ENCODE assay signal across 8 cellular contexts in the genomic region with DNA sequence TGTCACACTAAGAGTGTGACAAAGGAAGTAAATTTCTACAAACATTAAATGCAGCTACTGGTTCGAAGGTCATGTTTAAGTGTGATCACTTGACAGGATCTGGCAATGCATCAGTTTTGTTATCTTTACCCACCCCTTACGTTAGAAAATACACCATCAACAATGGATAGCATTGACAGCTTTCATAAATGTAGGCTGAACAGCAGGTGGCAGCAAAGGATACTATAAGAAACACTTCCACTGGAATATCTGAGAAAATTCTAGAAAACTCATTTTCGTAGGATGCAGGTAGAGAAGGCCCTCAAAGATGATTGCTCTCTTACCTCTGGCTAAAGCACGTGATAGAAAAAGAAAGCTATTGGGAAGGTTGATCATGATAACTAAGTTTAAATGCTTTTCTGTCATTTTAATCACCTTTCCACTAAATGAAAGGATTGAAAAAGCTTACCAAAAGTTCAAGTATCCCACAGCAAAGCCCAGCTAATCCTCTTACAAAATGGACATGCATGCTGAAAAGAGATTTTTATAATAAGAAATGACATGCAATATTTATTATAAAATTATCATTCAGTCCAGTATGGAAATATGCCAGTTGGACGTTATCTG.
DNase-seq lines count a peak whose midpoint lies in the region; ATAC-seq and TF ChIP-seq lines count a peak whose summit lies in the region.

No MANE protein-coding gene starts in this region.

- no peak overlapping the region for H2BK15ac ChIP-seq in IMR-90 (ENCODE audit: low read depth, low read length)

- no peak overlapping the region for H4K8ac ChIP-seq in IMR-90 (ENCODE audit: low read depth in 2 of 2, low read length in 2 of 2)

- dilution Hi-C loops in IMR-90 (cut with HindIII; ENCODE audit: low sequenced_read_pairs, unreplicated experiment), result no loop called here

- DNase-seq in ELR (ENCODE audit: low read depth) (peak; percentile 57), IMR-90 (peak; percentile 30), RWPE2 (ENCODE audit: low spot score) (no peak), foreskin fibroblast (peak in 1 of 2 donors; percentile 64), spleen (no peak)

- no peaks in the 10 kb centered on the region for H3K9me1 ChIP-seq in IMR-90 (ENCODE audit: insufficient read depth, low read length)

- peak; percentile 54 for TF ChIP-seq RAD21 in IMR-90 (IDR thresholded peaks at IDR 0.05; ENCODE audit: low read length)

- no peak overlapping the region for H3K9ac ChIP-seq in IMR-90 (ENCODE audit: low read depth, low read length)

- POLR2A ChIA-PET in IMR-90 (lab: Charles Lee; ENCODE audit: unreplicated experiment), result no interaction called here

- no peak overlapping the region for H3K14ac ChIP-seq in IMR-90 (replicated peaks; ENCODE audit: low read depth, low read length)

- H3K27ac ChIP-seq in 22Rv1 (no peak overlapping the region), IMR-90 (ENCODE audit: insufficient read depth, low read length) (no peak overlapping the region), RWPE2 (ENCODE audit: poor library complexity, severe bottlenecking) (no peak overlapping the region), spleen (no peak overlapping the region)

- no peaks in the 10 kb centered on the region for H3K79me1 ChIP-seq in IMR-90 (ENCODE audit: low read depth in 1 of 2, low read length in 2 of 2)

- H3K27me3 ChIP-seq in IMR-90 (ENCODE audit: control insufficient read depth, insufficient read depth, low read length) (peaks cover 10% of the 10 kb centered on the region), RWPE2 (ENCODE audit: insufficient read depth, poor library complexity, severe bottlenecking) (peaks cover 26% of the 10 kb centered on the region), spleen (replicated peaks in 1 of 7) (peaks cover 0 to 77% (median 24%) of the 10 kb centered on the region in 7 donors)

- H3K18ac ChIP-seq in IMR-90 (ENCODE audit: low read depth, low read length), result no peak overlapping the region

- no peak for TF ChIP-seq POLR2A in IMR-90 (IDR thresholded peaks at IDR 0.05; ENCODE audit: low read depth, low read length)
- TF ChIP-seq POLR2A in spleen (IDR thresholded peaks at IDR 0.05), result no peak

- H3K9me3 ChIP-seq in IMR-90 (ENCODE audit: control insufficient read depth, insufficient read depth, low read length) (no peaks in the 10 kb centered on the region), RWPE2 (ENCODE audit: severe bottlenecking) (no peaks in the 10 kb centered on the region), spleen (no peaks in the 10 kb centered on the region)

- no peak overlapping the region for H3K23ac ChIP-seq in IMR-90 (ENCODE audit: low read depth, low read length)

- H3K36me3 ChIP-seq in IMR-90 (ENCODE audit: control insufficient read depth, insufficient read depth, low read length) (no peaks in the 10 kb centered on the region), RWPE2 (ENCODE audit: low read depth) (no peaks in the 10 kb centered on the region), spleen (no peaks in the 10 kb centered on the region)

- no TSS peak for BruUV-seq in IMR-90 (replicated peaks; lab: Mats Ljungman, UMichigan)

- H3K4me3 ChIP-seq in IMR-90 (ENCODE audit: insufficient read depth, low read depth, low read length), result no peak overlapping the region
- H3K4me3 ChIP-seq in RWPE2 (ENCODE audit: severe bottlenecking), result no peak overlapping the region
- H3K4me3 ChIP-seq in foreskin fibroblast (ENCODE audit: low read depth in 1 of 2, low read length in 2 of 2), result no peak overlapping the region
- no peak overlapping the region for H3K4me3 ChIP-seq in spleen

- no peak overlapping the region for H4K5ac ChIP-seq in IMR-90 (ENCODE audit: low read depth, low read length)

- no peaks in the 10 kb centered on the region for H4K20me1 ChIP-seq in IMR-90 (ENCODE audit: insufficient read depth, low read length)

- H2AK5ac ChIP-seq in IMR-90 (ENCODE audit: low read depth, low read length), result no peak overlapping the region

- WGBS in IMR-90 (ENCODE audit: extremely low coverage in 2 of 2, insufficient read length in 1 of 2), 2 experiments, result no CpG with 5 or more reads among the region's 5 CpGs
- WGBS in spleen, 5 donors, result 32 to 37% (median 34%) methylated on average over 5 of the region's 5 CpGs

- ATAC-seq in IMR-90 (ENCODE audit: low read depth) (peak; percentile 59), RWPE2 (ENCODE audit: low read depth) (0 out of 3 replicates have a peak, but pooled peaks have one; percentile 26), GM21576 (IDR thresholded peaks at IDR 0.05; ENCODE audit: unreplicated experiment) (no peak), GM19328 (IDR thresholded peaks at IDR 0.05; ENCODE audit: unreplicated experiment) (no peak)

- H2BK20ac ChIP-seq in IMR-90 (ENCODE audit: low read depth, low read length), result no peak overlapping the region

- in situ Hi-C loops in IMR-90 (cut with MboI; ENCODE audit: low sequenced_read_pairs), result loop anchor here (10.0 to 25.0 kb wide), 4 partner anchors 1046 to 1953 kb away; no protein-coding TSS in a partner anchor

- H2BK120ac ChIP-seq in IMR-90 (ENCODE audit: low read depth, low read length), result no peak overlapping the region

- H3K4me1 ChIP-seq in IMR-90 (ENCODE audit: control insufficient read depth, insufficient read depth, low read length) (no peaks in the 10 kb centered on the region), RWPE2 (ENCODE audit: insufficient read depth, poor library complexity, severe bottlenecking) (no peaks in the 10 kb centered on the region), spleen (peaks cover 5 to 19% (median 11%) of the 10 kb centered on the region in 6 donors)

- CTCF ChIA-PET in IMR-90 (lab: Yijun Ruan, JAX), result interaction anchor here (0.7 to 1.2 kb wide), 6 partner anchors 1010 to 1700 kb away, joined by 3 to 4 read pairs (median 3); no protein-coding TSS in a partner anchor

- H3K56ac ChIP-seq in IMR-90 (ENCODE audit: extremely low read depth, insufficient read depth, low read length), result no peak overlapping the region

- intact Hi-C loops in IMR-90 (cut with micrococcal nuclease) (loop anchor here (10.0 kb wide), 1 partner anchor 1606 kb away; no protein-coding TSS in a partner anchor), spleen (cut with DNase I; ENCODE audit: low total_unique reads) (no loop called here)

- no peak overlapping the region for H2AK9ac ChIP-seq in IMR-90 (replicated peaks; ENCODE audit: low read depth, low read length, poor library complexity)

- no peak overlapping the region for H2AFZ ChIP-seq in IMR-90 (replicated peaks; ENCODE audit: low read length, poor library complexity)

- no peak overlapping the region for H3K4ac ChIP-seq in IMR-90 (ENCODE audit: low read depth, low read length)

- H2BK5ac ChIP-seq in IMR-90 (ENCODE audit: low read depth, low read length, poor library complexity, severe bottlenecking), result no peak overlapping the region

- TF ChIP-seq CTCF in 22Rv1 (IDR thresholded peaks at IDR 0.05) (peak; percentile 80), IMR-90 (conservative IDR thresholded peaks at IDR 0.05; ENCODE audit: low read depth, low read length) (peak; percentile 58), RWPE2 (IDR thresholded peaks at IDR 0.05; ENCODE audit: poor library complexity, severe bottlenecking) (peak; percentile 89), foreskin fibroblast (IDR thresholded peaks at IDR 0.05; ENCODE audit: low read depth, low read length) (peak; percentile 59), spleen (IDR thresholded peaks at IDR 0.05 in 8 of 11, conservative IDR thresholded peaks at IDR 0.05 in 3 of 11) (peak in 8 of 11 experiments; percentile 8 to 55 (median 38))

- H3K4me2 ChIP-seq in IMR-90 (ENCODE audit: low read depth, low read length), result no peak overlapping the region

- H4K91ac ChIP-seq in IMR-90 (ENCODE audit: insufficient read depth, low read depth, low read length), result no peak overlapping the region

TF ChIP-seq in IMR-90, 13 proteins besides CTCF, POLR2A, EP300 and RAD21:
- TF ChIP-seq MAFK (IDR thresholded peaks at IDR 0.05; ENCODE audit: low read depth, low read length), result no peak
- peak; percentile 42 for TF ChIP-seq SMC3 (IDR thresholded peaks at IDR 0.05; ENCODE audit: low read depth, low read length)
TF ChIP-seq in IMR-90: peak in this region for 1.

Comparison
In these comparisons a context has a peak if more than half of its experiments do, and no peak if none do; other contexts are left out.
1. CTCF ChIP-seq: peak in every context shown above with its lines; median percentile 89 in RWPE2; 80 in 22Rv1; 59 in foreskin fibroblast; 58 in IMR-90; 38 in spleen.
2. DNase-seq: peak in ELR (single experiment) and IMR-90 (single experiment); none in RWPE2 (single experiment) and spleen (single experiment).
3. ATAC-seq: peak in IMR-90 (single experiment) and RWPE2 (single experiment); none in GM21576 (single experiment) and GM19328 (single experiment).